11 cellular contexts compared by ENCODE assay signal in genomic region chr13:79995334-79995733, GRCh38.
DNase-seq lines count a peak whose midpoint lies in the region; ATAC-seq and TF ChIP-seq lines count a peak whose summit lies in the region.
"Had no signal": no experiment of that assay in that cellular context is flagged by ENCODE, and none has a peak within 500 bp of the region (broad histone marks: within the 10 kb centered on the region; RNA-seq: fewer than 3 reads in every experiment).

No MANE protein-coding gene starts in this region.

- peaks cover 21% of the 10 kb centered on the region for H3K4me1 ChIP-seq in SJSA1 (replicated peaks)
- H3K4me1 ChIP-seq: prostate gland had no signal

- no peaks in the 10 kb centered on the region for H3K9me3 ChIP-seq in SJSA1 (replicated peaks)
- H3K9me3 ChIP-seq: prostate gland, SJCRH30 had no signal

- H3K27me3 ChIP-seq in SJSA1 (replicated peaks): no peaks in the 10 kb centered on the region
- H3K27me3 ChIP-seq: SJCRH30 had no signal

- no peak for ATAC-seq in GM19467 (IDR thresholded peaks at IDR 0.05; ENCODE audit: unreplicated experiment)
- ATAC-seq in GM18907 (IDR thresholded peaks at IDR 0.05; ENCODE audit: unreplicated experiment): no peak

- H3K4me3 ChIP-seq in SJSA1: no peak overlapping the region
- no peak overlapping the region for H3K4me3 ChIP-seq in fibroblast of mammary gland (ENCODE audit: control insufficient read depth, low read depth, low read length)
- H3K4me3 ChIP-seq: prostate gland, SJCRH30 had no signal

- no peak for TF ChIP-seq CTCF in fibroblast of mammary gland (conservative IDR thresholded peaks at IDR 0.05; ENCODE audit: control insufficient read depth, insufficient read depth, low read depth, low read length)

- peak overlapping the region; percentile 10; the same call in 1 of the 2 replicates for H3K27ac ChIP-seq in SJSA1
- H3K27ac ChIP-seq: prostate gland, SJCRH30 had no signal

- DNase-seq in H4 (ENCODE audit: low spot score) (peak; percentile 61), SJSA1 (ENCODE audit: low read depth in 1 of 2, low spot score in 2 of 2) (peak in 1 of 2 experiments; percentile 71), fibroblast of mammary gland (ENCODE audit: low read depth) (peak; percentile 88), putamen (ENCODE audit: low spot score) (peak; percentile 28), T1000 (lab: John Stamatoyannopoulos, UW) (no peak), NCI-H128 (lab: John Stamatoyannopoulos, UW; ENCODE audit: unreplicated experiment) (no peak)
- DNase-seq: activated naive CD8-positive, alpha-beta T cell treated with anti-CD3 and anti-CD28 coated beads for 36 hours had no signal

- H3K36me3 ChIP-seq in SJSA1: no peaks in the 10 kb centered on the region
- H3K36me3 ChIP-seq: prostate gland, SJCRH30 had no signal

Comparison
In these comparisons a context has a peak if more than half of its experiments do, and no peak if none do; other contexts are left out.
1. DNase-seq: peak in H4 (single experiment), fibroblast of mammary gland (single experiment) and putamen (single experiment); none in T1000 (single experiment) and NCI-H128 (single experiment).